14 cellular contexts compared by ENCODE assay signal in genomic region chr2:86202702-86203101, GRCh38.
"Had no signal": no experiment of that assay in that cellular context is flagged by ENCODE, and none has a peak within 500 bp of the region (broad histone marks: within the 10 kb centered on the region; RNA-seq: fewer than 3 reads in every experiment).

No MANE protein-coding gene starts in this region.

- H3K4me3 Mint-ChIP-seq: activated CD4-positive, alpha-beta T cell treated with anti-CD3 and anti-CD28 coated beads for 36 hours; activated CD8-positive, alpha-beta T cell treated with anti-CD3 and anti-CD28 coated beads, Interleukin-2, amount 10 ng/mL, durations not matched to agents 7 days and 5 days; activated naive CD4-positive, alpha-beta T cell treated with anti-CD3 and anti-CD28 coated beads for 36 hours had no signal

- H3K27me3 ChIP-seq: SJCRH30, tibial nerve had no signal

- DNase-seq: activated CD4-positive, alpha-beta T cell treated with anti-CD3 and anti-CD28 coated beads for 36 hours; activated CD8-positive, alpha-beta memory T cell treated with anti-CD3 and anti-CD28 coated beads, Interleukin-2, amount 50 U/mL, for 48 hours; activated CD8-positive, alpha-beta T cell treated with anti-CD3 and anti-CD28 coated beads, Interleukin-2, amount 10 ng/mL, durations not matched to agents 7 days and 5 days; activated naive CD4-positive, alpha-beta T cell treated with anti-CD3 and anti-CD28 coated beads for 36 hours; amniotic stem cell; retina; SJCRH30; small intestine; SW 1271; T1000 had no signal

- ATAC-seq: activated CD4-positive, alpha-beta T cell treated with anti-CD3 and anti-CD28 coated beads for 36 hours; activated CD8-positive, alpha-beta T cell treated with anti-CD3 and anti-CD28 coated beads, Interleukin-2, amount 10 ng/mL, durations not matched to agents 7 days and 5 days; esophagus mucosa had no signal

- H3K27ac Mint-ChIP-seq: activated CD8-positive, alpha-beta T cell treated with anti-CD3 and anti-CD28 coated beads, Interleukin-2, amount 10 ng/mL, durations not matched to agents 7 days and 5 days; activated naive CD4-positive, alpha-beta T cell treated with anti-CD3 and anti-CD28 coated beads for 36 hours had no signal

- H3K4me1 ChIP-seq: parathyroid adenoma, SJCRH30 had no signal

- H3K27ac ChIP-seq: parathyroid adenoma, SJCRH30, VCaP had no signal

- H3K9me3 ChIP-seq: SJCRH30, tibial nerve had no signal

- H3K27me3 Mint-ChIP-seq: activated CD4-positive, alpha-beta T cell treated with anti-CD3 and anti-CD28 coated beads for 36 hours had no signal

- H3K4me3 ChIP-seq: SJCRH30, tibial nerve had no signal

- H3K9me3 Mint-ChIP-seq: activated naive CD4-positive, alpha-beta T cell treated with anti-CD3 and anti-CD28 coated beads for 36 hours had no signal
